In genomic region chr17:58541249-58541648, GRCh38 we compare ENCODE assay signal across 12 cellular contexts. TPM values are rescaled to one million over a fixed set of nuclear protein-coding genes. Genes with fewer than 3 reads are reported as not detected.
DNase-seq lines count a peak whose midpoint lies in the region; ATAC-seq, FAIRE-seq and TF ChIP-seq lines count a peak whose summit lies in the region.
"Had no signal": no experiment of that assay in that cellular context is flagged by ENCODE, and none has a peak within 500 bp of the region (broad histone marks: within the 10 kb centered on the region; RNA-seq: fewer than 3 reads in every experiment).

No MANE protein-coding gene starts in this region.

- H3K27ac ChIP-seq in AG04450 (ENCODE audit: low read depth, low read length) (no peak overlapping the region), Panc1 (ENCODE audit: low read length) (no peak overlapping the region), foreskin keratinocyte (no peak overlapping the region)

- CTCF ChIA-PET in AG04450 (lab: Charles Lee) (no interaction called here), Panc1 (lab: Charles Lee) (interaction anchor here (0.7 kb wide), 1 partner anchor 449 kb away, joined by 4 read pairs; no protein-coding TSS in a partner anchor)

- in situ Hi-C loops in Panc1 (cut with HindIII; ENCODE audit: low pct_unique_long_range_greater_than_20kb, low sequenced_read_pairs), result no loop called here

- TF ChIP-seq POLR2A in GM12891 (IDR thresholded peaks at IDR 0.05; ENCODE audit: low read depth, low read length), result no peak

- H3K4me3 ChIP-seq in AG04450 (ENCODE audit: low read depth, low read length), result no peak overlapping the region
- H3K4me3 ChIP-seq in Panc1 (ENCODE audit: low read depth in 2 of 2, low read length in 2 of 2), result no peak overlapping the region

- peaks cover 15% of the 10 kb centered on the region for H3K27me3 Mint-ChIP-seq in activated T-helper 1 cell treated with anti-CD3 and anti-CD28 coated beads, Interleukin-12 subunit alpha, Interleukin-12 subunit beta, Interleukin-2, Interleukin-4 antibody, amounts not matched to agents 30 ng/mL and 10 ng/mL and 1 ng/mL, durations not matched to agents 14 hours and 24 hours and 36 hours (ENCODE audit: insufficient read depth)

- ATAC-seq in Panc1, result no peak
- peak; percentile 29 for ATAC-seq in foreskin keratinocyte
- no peak for ATAC-seq in GM18520 (IDR thresholded peaks at IDR 0.05; ENCODE audit: unreplicated experiment)

- H3K9me3 Mint-ChIP-seq in activated T-helper 1 cell treated with anti-CD3 and anti-CD28 coated beads, Interleukin-12 subunit alpha, Interleukin-12 subunit beta, Interleukin-2, Interleukin-4 antibody, amounts not matched to agents 30 ng/mL and 10 ng/mL and 1 ng/mL, durations not matched to agents 14 hours and 24 hours and 36 hours, result no peaks in the 10 kb centered on the region

- no peak overlapping the region for H3K4me3 Mint-ChIP-seq in activated T-helper 1 cell treated with anti-CD3 and anti-CD28 coated beads, Interleukin-12 subunit alpha, Interleukin-12 subunit beta, Interleukin-2, Interleukin-4 antibody, amounts not matched to agents 30 ng/mL and 10 ng/mL and 1 ng/mL, durations not matched to agents 14 hours and 24 hours and 36 hours

- intact Hi-C loops in Panc1 (cut with micrococcal nuclease; ENCODE audit: unreplicated experiment), result no loop called here
- intact Hi-C loops in activated T-helper 1 cell treated with anti-CD3 and anti-CD28 coated beads, Interleukin-12 subunit alpha, Interleukin-12 subunit beta, Interleukin-2, Interleukin-4 antibody, amounts not matched to agents 30 ng/mL and 10 ng/mL and 1 ng/mL, durations not matched to agents 14 hours and 24 hours and 36 hours (cut with micrococcal nuclease), result no loop called here

- no TSS peak for BruUV-seq in Panc1 (replicated peaks; lab: Mats Ljungman, UMichigan)

- TF ChIP-seq CTCF in AG04450 (IDR thresholded peaks at IDR 0.05; ENCODE audit: low read depth, low read length), result peak; percentile 35
- peak; percentile 32; the same call in 1 of the 2 replicates for TF ChIP-seq CTCF in Panc1 (IDR thresholded peaks at IDR 0.05)
- TF ChIP-seq CTCF in foreskin keratinocyte (conservative IDR thresholded peaks at IDR 0.05), result peak; percentile 58

- H3K4me1 ChIP-seq in Panc1 (ENCODE audit: control insufficient read depth, insufficient read depth, low read length) (no peaks in the 10 kb centered on the region), foreskin keratinocyte (no peaks in the 10 kb centered on the region)

- POLR2A ChIA-PET in AG04450 (lab: Yijun Ruan, JAX) (interaction anchor here (1.2 kb wide), 1 partner anchor 9 kb away, joined by 5 read pairs; no protein-coding TSS in a partner anchor), Panc1 (lab: Charles Lee) (interaction anchor here (0.6 kb wide), 1 partner anchor 465 kb away, joined by 4 read pairs; no protein-coding TSS in a partner anchor)

- no peak overlapping the region for H3K27ac Mint-ChIP-seq in activated T-helper 1 cell treated with anti-CD3 and anti-CD28 coated beads, Interleukin-12 subunit alpha, Interleukin-12 subunit beta, Interleukin-2, Interleukin-4 antibody, amounts not matched to agents 30 ng/mL and 10 ng/mL and 1 ng/mL, durations not matched to agents 14 hours and 24 hours and 36 hours

- peak; percentile 69 for FAIRE-seq in GM12891 (lab: Jason Lieb, UNC)

- no peak for DNase-seq in AG04450 (ENCODE audit: low read depth, low spot score)
- DNase-seq in GM12891 (ENCODE audit: insufficient read length, low spot score), result no peak
- no peak for DNase-seq in Panc1 (ENCODE audit: low read depth, low spot score)
- DNase-seq in foreskin keratinocyte, result no peak
- DNase-seq in putamen (ENCODE audit: low spot score), result no peak
- DNase-seq in activated T-helper 1 cell treated with anti-CD3 and anti-CD28 coated beads, Interleukin-12 subunit alpha, Interleukin-12 subunit beta, Interleukin-2, Interleukin-4 antibody, amounts not matched to agents 30 ng/mL and 10 ng/mL and 1 ng/mL, durations not matched to agents 14 hours and 24 hours and 36 hours (ENCODE audit: low spot score), result no peak
- DNase-seq in stimulated activated CD4-positive, alpha-beta T cell treated with anti-CD3 and anti-CD28 coated beads, Interleukin-12 subunit alpha, Interleukin-12 subunit beta, amount 100 ng/mL, for 4 hours, result no peak
- DNase-seq: activated effector memory CD4-positive, alpha-beta T cell treated with Interleukin-2 at 50 U/mL for 16 hours; EL; HCEC 1CT; KG1 had no signal

- no peaks in the 10 kb centered on the region for H3K4me1 Mint-ChIP-seq in activated T-helper 1 cell treated with anti-CD3 and anti-CD28 coated beads, Interleukin-12 subunit alpha, Interleukin-12 subunit beta, Interleukin-2, Interleukin-4 antibody, amounts not matched to agents 30 ng/mL and 10 ng/mL and 1 ng/mL, durations not matched to agents 14 hours and 24 hours and 36 hours (ENCODE audit: low read depth)

- H3K36me3 Mint-ChIP-seq in activated T-helper 1 cell treated with anti-CD3 and anti-CD28 coated beads, Interleukin-12 subunit alpha, Interleukin-12 subunit beta, Interleukin-2, Interleukin-4 antibody, amounts not matched to agents 30 ng/mL and 10 ng/mL and 1 ng/mL, durations not matched to agents 14 hours and 24 hours and 36 hours (ENCODE audit: low read depth), result no peaks in the 10 kb centered on the region

- H3K9me3 ChIP-seq in AG04450 (ENCODE audit: control insufficient read depth, insufficient read depth, low read length) (no peaks in the 10 kb centered on the region), Panc1 (ENCODE audit: control insufficient read depth, insufficient read depth, low read depth, low read length) (no peaks in the 10 kb centered on the region)

- H3K36me3 ChIP-seq in Panc1 (ENCODE audit: control insufficient read depth, insufficient read depth, low read length), result no peaks in the 10 kb centered on the region

- H3K27me3 ChIP-seq in AG04450 (ENCODE audit: control insufficient read depth, insufficient read depth, low read length) (peaks cover 29% of the 10 kb centered on the region), Panc1 (ENCODE audit: control insufficient read depth, insufficient read depth, low read length) (peaks cover 5% of the 10 kb centered on the region), foreskin keratinocyte (peaks cover 29% of the 10 kb centered on the region)

TF ChIP-seq in GM12891, 5 proteins besides CTCF, POLR2A, EP300 and RAD21:
- no peak for TF ChIP-seq SPI1 (IDR thresholded peaks at IDR 0.05; ENCODE audit: low read depth, low read length)
- TF ChIP-seq PAX5 (IDR thresholded peaks at IDR 0.05; ENCODE audit: insufficient read depth, low read length, severe bottlenecking), result no peak
- no peak for TF ChIP-seq POLR2AphosphoS5 (IDR thresholded peaks at IDR 0.05; ENCODE audit: low read depth, low read length)
- no peak for TF ChIP-seq POU2F2 (IDR thresholded peaks at IDR 0.05; ENCODE audit: low read depth, low read length)
- TF ChIP-seq TAF1 (IDR thresholded peaks at IDR 0.05; ENCODE audit: low read depth, low read length), result no peak
TF ChIP-seq in GM12891: peak in this region for 0.

RNA-seq across cellular contexts. Expression of gene MTMR4, which starts 26.8 kb away (rescaled TPM):
- polyA plus RNA-seq in AG04450 (2011; rRNA removed), result 28.3 and 33.5 TPM in 2 replicates
- polyA minus RNA-seq in AG04450 (2011; rRNA and poly(A)+ RNA removed), result 128 and 174 TPM in 2 replicates
- polyA plus RNA-seq in GM12891 (2012; ENCODE audit: low read depth, missing spikeins), result 38.3 TPM
- total RNA-seq in Panc1 (2021; ENCODE audit: unreplicated experiment), result 20.8 TPM
- polyA plus RNA-seq in Panc1 (2012; ENCODE audit: insufficient read length), result 11.5 TPM
- total RNA-seq in foreskin keratinocyte, result 32.2 and 32.9 TPM in 2 replicates
- 5.6 and 6.7 TPM in 2 replicates for polyA plus RNA-seq in foreskin keratinocyte
- 77.4 and 83.3 TPM in 2 replicates for total RNA-seq in activated T-helper 1 cell treated with anti-CD3 and anti-CD28 coated beads, Interleukin-12 subunit alpha, Interleukin-12 subunit beta, Interleukin-2, Interleukin-4 antibody, amounts not matched to agents 30 ng/mL and 10 ng/mL and 1 ng/mL, durations not matched to agents 14 hours and 24 hours and 36 hours

RNA-seq across cellular contexts. Expression of gene HSF5, which starts 53.0 kb away (rescaled TPM):
- polyA plus RNA-seq in AG04450 (2011; rRNA removed), result not detected in 2 replicates
- polyA minus RNA-seq in AG04450 (2011; rRNA and poly(A)+ RNA removed), result not detected in 2 replicates
- 0.28 TPM for polyA plus RNA-seq in GM12891 (2012; ENCODE audit: low read depth, missing spikeins)
- total RNA-seq in Panc1 (2021; ENCODE audit: unreplicated experiment), result not detected
- not detected for polyA plus RNA-seq in Panc1 (2012; ENCODE audit: insufficient read length)
- total RNA-seq in foreskin keratinocyte, result not detected in 2 replicates
- polyA plus RNA-seq in foreskin keratinocyte, result 0.01 TPM in 2 replicates
- 1.1 and 1.2 TPM in 2 replicates for total RNA-seq in activated T-helper 1 cell treated with anti-CD3 and anti-CD28 coated beads, Interleukin-12 subunit alpha, Interleukin-12 subunit beta, Interleukin-2, Interleukin-4 antibody, amounts not matched to agents 30 ng/mL and 10 ng/mL and 1 ng/mL, durations not matched to agents 14 hours and 24 hours and 36 hours
